Comparison of ENCODE assay signal across 12 cellular contexts in genomic region chr3:111882799-111883198, GRCh38. TPM values are rescaled to one million over a fixed set of nuclear protein-coding genes. Genes with fewer than 3 reads are reported as not detected.
DNase-seq lines count a peak whose midpoint lies in the region; ATAC-seq and TF ChIP-seq lines count a peak whose summit lies in the region.
"Had no signal": no experiment of that assay in that cellular context is flagged by ENCODE, and none has a peak within 500 bp of the region (broad histone marks: within the 10 kb centered on the region; RNA-seq: fewer than 3 reads in every experiment).

No MANE protein-coding gene starts in this region.

- peak; percentile 98 for ATAC-seq in GM18508 (IDR thresholded peaks at IDR 0.05; ENCODE audit: insufficient read depth, unreplicated experiment)
- peak; percentile 99 for ATAC-seq in GM21390 (IDR thresholded peaks at IDR 0.05; ENCODE audit: unreplicated experiment)
- peak; percentile 88 for ATAC-seq in HG03060 (IDR thresholded peaks at IDR 0.05; ENCODE audit: low read depth, unreplicated experiment)
- ATAC-seq: right cardiac atrium had no signal

- H3K36me3 Mint-ChIP-seq in glutamatergic neuron (ENCODE audit: unreplicated experiment) = peaks cover 4% of the 10 kb centered on the region
- peaks cover 30% of the 10 kb centered on the region for H3K36me3 Mint-ChIP-seq in mesothelial cell of epicardium

- H3K27ac Mint-ChIP-seq in glutamatergic neuron (ENCODE audit: unreplicated experiment) = no peak overlapping the region
- no peak overlapping the region for H3K27ac Mint-ChIP-seq in mesothelial cell of epicardium
- H3K27ac Mint-ChIP-seq: brain; T-helper 2 cell treated with Interferon-gamma antibody and Interleukin-4, amounts not matched to agents 5 μg/mL and 100 μg/mL, for 36 hours had no signal

- H3K4me3 Mint-ChIP-seq in glutamatergic neuron (ENCODE audit: unreplicated experiment) (no peak overlapping the region), mesothelial cell of epicardium (no peak overlapping the region)
- H3K4me3 Mint-ChIP-seq: brain; T-helper 2 cell treated with Interferon-gamma antibody and Interleukin-4, amounts not matched to agents 5 μg/mL and 100 μg/mL, for 36 hours had no signal

- peaks cover 26% of the 10 kb centered on the region for H3K4me1 Mint-ChIP-seq in glutamatergic neuron (ENCODE audit: low read depth, unreplicated experiment)
- no peaks in the 10 kb centered on the region for H3K4me1 Mint-ChIP-seq in mesothelial cell of epicardium
- H3K4me1 Mint-ChIP-seq: brain had no signal

- no peaks in the 10 kb centered on the region for H3K27me3 Mint-ChIP-seq in glutamatergic neuron (ENCODE audit: unreplicated experiment)
- no peaks in the 10 kb centered on the region for H3K27me3 Mint-ChIP-seq in mesothelial cell of epicardium (ENCODE audit: low read depth)

- peak; percentile 5 for DNase-seq in SIG-M5 (lab: John Stamatoyannopoulos, UW)
- no peak for DNase-seq in glutamatergic neuron
- no peak for DNase-seq in COR-L47 (lab: John Stamatoyannopoulos, UW)
- DNase-seq in mesothelial cell of epicardium (ENCODE audit: low spot score in 2 of 2, unreplicated experiment in 2 of 2) = no peak
- no peak for DNase-seq in H4 (ENCODE audit: low spot score)
- DNase-seq: NCI-H524 treated with DMSO at 0.1 percent for 48 hours, right cardiac atrium had no signal

- TF ChIP-seq CTCF in glutamatergic neuron (IDR thresholded peaks at IDR 0.05; ENCODE audit: partially characterized antibody, unreplicated experiment) (no peak), mesothelial cell of epicardium (IDR thresholded peaks at IDR 0.05; ENCODE audit: unreplicated experiment) (no peak)

- H3K9me3 Mint-ChIP-seq in glutamatergic neuron (ENCODE audit: unreplicated experiment) (peaks cover 2% of the 10 kb centered on the region), mesothelial cell of epicardium (peaks cover 25% of the 10 kb centered on the region)

RNA-seq across cellular contexts. Expression of gene PHLDB2, which starts 23.7 kb away (rescaled TPM):
- total RNA-seq in glutamatergic neuron (ENCODE audit: unreplicated experiment) (18.7 TPM), mesothelial cell of epicardium (32.4 to 37.2 TPM (median 36.0 TPM) in 3 replicates)
- total RNA-seq in H4 (2014; rRNA removed; shearing (Covaris generic)) = 28.9 and 34.7 TPM in 2 replicates
